In genomic region chr13:114117341-114117874, GRCh38 we compare ENCODE assay signal across 8 cellular contexts. TPM values are rescaled to one million over a fixed set of nuclear protein-coding genes. Genes with fewer than 3 reads are reported as not detected.
DNase-seq lines count a peak whose midpoint lies in the region; ATAC-seq, FAIRE-seq and TF ChIP-seq lines count a peak whose summit lies in the region.
"Not testable (repeated sequence)": the region's sequence is repeated elsewhere in the genome, so short reads cannot be mapped to it uniquely, and the experiment has no call there.

No MANE protein-coding gene starts in this region.

- peaks cover 48 to 83% (median 68%) of the 10 kb centered on the region in 4 donors for H3K4me1 Mint-ChIP-seq in CD4-positive, alpha-beta memory T cell
- H3K4me1 Mint-ChIP-seq in activated T-helper 1 cell treated with anti-CD3 and anti-CD28 coated beads, Interleukin-12 subunit alpha, Interleukin-12 subunit beta, Interleukin-2, Interleukin-4 antibody, amounts not matched to agents 30 ng/mL and 10 ng/mL and 1 ng/mL, durations not matched to agents 14 hours and 24 hours and 36 hours (ENCODE audit: low read depth), result peaks cover 57% of the 10 kb centered on the region
- H3K4me1 Mint-ChIP-seq in immature natural killer cell, result peaks cover 77% of the 10 kb centered on the region in 2 donors
- peaks cover 55 to 78% of the 10 kb centered on the region in 2 donors for H3K4me1 Mint-ChIP-seq in natural killer cell

- peak in 1 of 5 donors; percentile 23 for DNase-seq in CD4-positive, alpha-beta memory T cell
- not testable (repeated sequence) for DNase-seq in RWPE2 (ENCODE audit: low spot score); activated T-helper 1 cell treated with anti-CD3 and anti-CD28 coated beads, Interleukin-12 subunit alpha, Interleukin-12 subunit beta, Interleukin-2, Interleukin-4 antibody, amounts not matched to agents 30 ng/mL and 10 ng/mL and 1 ng/mL, durations not matched to agents 14 hours and 24 hours and 36 hours (ENCODE audit: low spot score); bronchial epithelial cell (ENCODE audit: low read depth); immature natural killer cell; natural killer cell; urothelium cell line (ENCODE audit: low spot score)
- peak; percentile 26 for DNase-seq in sciatic nerve (ENCODE audit: low spot score)

- H3K4me3 Mint-ChIP-seq in CD4-positive, alpha-beta memory T cell, result peak overlapping the region in 4 of 8 donors; percentile 43 to 79 (median 70)
- H3K4me3 Mint-ChIP-seq in activated T-helper 1 cell treated with anti-CD3 and anti-CD28 coated beads, Interleukin-12 subunit alpha, Interleukin-12 subunit beta, Interleukin-2, Interleukin-4 antibody, amounts not matched to agents 30 ng/mL and 10 ng/mL and 1 ng/mL, durations not matched to agents 14 hours and 24 hours and 36 hours; natural killer cell: not testable (repeated sequence)
- H3K4me3 Mint-ChIP-seq in immature natural killer cell, result peak overlapping the region in 2 of 5 donors; percentile 24 to 75

- FAIRE-seq in bronchial epithelial cell (lab: Jason Lieb, UNC), result peak; percentile 77
- peak; percentile 99 for FAIRE-seq in urothelium cell line (lab: Jason Lieb, UNC)

- not testable (repeated sequence) for H3K27me3 ChIP-seq in CD4-positive, alpha-beta memory T cell (ENCODE audit: insufficient read depth, low read length); RWPE2 (ENCODE audit: insufficient read depth, poor library complexity, severe bottlenecking); bronchial epithelial cell (ENCODE audit: control insufficient read depth, insufficient read depth, low read length)

- not testable (repeated sequence) for H3K27ac ChIP-seq in CD4-positive, alpha-beta memory T cell (ENCODE audit: low read depth, low read length)
- H3K27ac ChIP-seq in RWPE2 (ENCODE audit: poor library complexity, severe bottlenecking), result peak overlapping the region; percentile 97

- not testable (repeated sequence) for H3K9me3 ChIP-seq in CD4-positive, alpha-beta memory T cell (ENCODE audit: control insufficient read depth in 1 of 2, low read length in 2 of 2); RWPE2 (ENCODE audit: severe bottlenecking)

- peaks cover 36 to 57% of the 10 kb centered on the region in 2 donors for H3K36me3 Mint-ChIP-seq in CD4-positive, alpha-beta memory T cell
- peaks cover 26% of the 10 kb centered on the region for H3K36me3 Mint-ChIP-seq in activated T-helper 1 cell treated with anti-CD3 and anti-CD28 coated beads, Interleukin-12 subunit alpha, Interleukin-12 subunit beta, Interleukin-2, Interleukin-4 antibody, amounts not matched to agents 30 ng/mL and 10 ng/mL and 1 ng/mL, durations not matched to agents 14 hours and 24 hours and 36 hours (ENCODE audit: low read depth)
- H3K36me3 Mint-ChIP-seq in immature natural killer cell, result peaks cover 14 to 29% (median 18%) of the 10 kb centered on the region in 3 donors
- H3K36me3 Mint-ChIP-seq in natural killer cell, result not testable (repeated sequence)

- H3K27ac Mint-ChIP-seq in CD4-positive, alpha-beta memory T cell, result peak overlapping the region; percentile 14 to 90 (median 48)
- peak overlapping the region; percentile 7 for H3K27ac Mint-ChIP-seq in activated T-helper 1 cell treated with anti-CD3 and anti-CD28 coated beads, Interleukin-12 subunit alpha, Interleukin-12 subunit beta, Interleukin-2, Interleukin-4 antibody, amounts not matched to agents 30 ng/mL and 10 ng/mL and 1 ng/mL, durations not matched to agents 14 hours and 24 hours and 36 hours
- H3K27ac Mint-ChIP-seq in immature natural killer cell (peak overlapping the region; percentile 82 to 94 (median 90)), natural killer cell (peak overlapping the region; percentile 65 to 93)

- POLR2A ChIA-PET in CD4-positive, alpha-beta memory T cell (lab: Charles Lee; ENCODE audit: partially characterized antibody), result interaction anchor here (1.6 to 2.2 kb wide), 3 partner anchors 13 to 45 kb away, joined by 5 to 8 read pairs (median 6); no protein-coding TSS in a partner anchor

- peaks cover 0 to 21% (median 0%) of the 10 kb centered on the region in 8 donors for H3K9me3 Mint-ChIP-seq in CD4-positive, alpha-beta memory T cell
- not testable (repeated sequence) for H3K9me3 Mint-ChIP-seq in activated T-helper 1 cell treated with anti-CD3 and anti-CD28 coated beads, Interleukin-12 subunit alpha, Interleukin-12 subunit beta, Interleukin-2, Interleukin-4 antibody, amounts not matched to agents 30 ng/mL and 10 ng/mL and 1 ng/mL, durations not matched to agents 14 hours and 24 hours and 36 hours; immature natural killer cell; natural killer cell

- H3K4me3 ChIP-seq in CD4-positive, alpha-beta memory T cell (ENCODE audit: low read length in 2 of 2); RWPE2 (ENCODE audit: severe bottlenecking); bronchial epithelial cell (ENCODE audit: low read depth, low read length): not testable (repeated sequence)

- not testable (repeated sequence) for TF ChIP-seq CTCF in RWPE2 (IDR thresholded peaks at IDR 0.05; ENCODE audit: poor library complexity, severe bottlenecking); bronchial epithelial cell (IDR thresholded peaks at IDR 0.05; ENCODE audit: insufficient read depth, low read length, severe bottlenecking); natural killer cell (IDR thresholded peaks at IDR 0.05)

- intact Hi-C loops in CD4-positive, alpha-beta memory T cell (cut with micrococcal nuclease), result loop anchor here (10.0 kb wide), 1 partner anchor 143 kb away; the partner anchor contains the start of gene C13orf46
- intact Hi-C loops in activated T-helper 1 cell treated with anti-CD3 and anti-CD28 coated beads, Interleukin-12 subunit alpha, Interleukin-12 subunit beta, Interleukin-2, Interleukin-4 antibody, amounts not matched to agents 30 ng/mL and 10 ng/mL and 1 ng/mL, durations not matched to agents 14 hours and 24 hours and 36 hours (cut with micrococcal nuclease); natural killer cell (cut with micrococcal nuclease); sciatic nerve (cut with DNase I): not testable (repeated sequence)

- not testable (repeated sequence) for ATAC-seq in RWPE2 (ENCODE audit: low read depth); natural killer cell; sciatic nerve

- H3K36me3 ChIP-seq in CD4-positive, alpha-beta memory T cell (ENCODE audit: insufficient read depth, low read length), result peaks cover 32% of the 10 kb centered on the region
- not testable (repeated sequence) for H3K36me3 ChIP-seq in RWPE2 (ENCODE audit: low read depth); bronchial epithelial cell (ENCODE audit: control insufficient read depth, insufficient read depth, low read length)

- H3K4me1 ChIP-seq in CD4-positive, alpha-beta memory T cell (ENCODE audit: insufficient read depth, low read length), result peaks cover 83% of the 10 kb centered on the region
- peaks cover 23% of the 10 kb centered on the region for H3K4me1 ChIP-seq in RWPE2 (ENCODE audit: insufficient read depth, poor library complexity, severe bottlenecking)

- H3K27me3 Mint-ChIP-seq in CD4-positive, alpha-beta memory T cell; activated T-helper 1 cell treated with anti-CD3 and anti-CD28 coated beads, Interleukin-12 subunit alpha, Interleukin-12 subunit beta, Interleukin-2, Interleukin-4 antibody, amounts not matched to agents 30 ng/mL and 10 ng/mL and 1 ng/mL, durations not matched to agents 14 hours and 24 hours and 36 hours (ENCODE audit: insufficient read depth); natural killer cell (ENCODE audit: low read depth in 2 of 2): not testable (repeated sequence)
- peaks cover 38 to 63% (median 45%) of the 10 kb centered on the region in 3 donors for H3K27me3 Mint-ChIP-seq in immature natural killer cell (ENCODE audit: low read depth in 3 of 3)

- CTCF ChIA-PET in CD4-positive, alpha-beta memory T cell (lab: Charles Lee; ENCODE audit: partially characterized antibody), result not testable (repeated sequence)

RNA-seq across cellular contexts. Expression of gene RASA3, which starts 15.0 kb away (rescaled TPM):
- 100 to 1,000 TPM; 171 to 174 TPM for total RNA-seq in CD4-positive, alpha-beta memory T cell
- polyA plus RNA-seq in CD4-positive, alpha-beta memory T cell, result 100 to 1,000 TPM in 1 of 2 donors, 10 to 100 TPM in 1; 65.5 to 141 TPM
- total RNA-seq in activated T-helper 1 cell treated with anti-CD3 and anti-CD28 coated beads, Interleukin-12 subunit alpha, Interleukin-12 subunit beta, Interleukin-2, Interleukin-4 antibody, amounts not matched to agents 30 ng/mL and 10 ng/mL and 1 ng/mL, durations not matched to agents 14 hours and 24 hours and 36 hours, result 22.9 and 23.5 TPM in 2 replicates
- total RNA-seq in bronchial epithelial cell (1.2 and 2.6 TPM in 2 replicates), natural killer cell (100 to 1,000 TPM; 252 to 277 (median 274) TPM), sciatic nerve (47.6 TPM)
- polyA plus RNA-seq in immature natural killer cell, result 100 to 1,000 TPM in 1 of 3 donors, 10 to 100 TPM in 2; 37.4 to 153 (median 64.8) TPM

Comparison
In these comparisons a context has a peak if more than half of its experiments do, and no peak if none do; other contexts are left out.
1. H3K27ac Mint-ChIP-seq: peak in every context shown above with its lines; median percentile 90 in immature natural killer cell; 79 in natural killer cell; 48 in CD4-positive, alpha-beta memory T cell; 7 in activated T-helper 1 cell treated with anti-CD3 and anti-CD28 coated beads, Interleukin-12 subunit alpha, Interleukin-12 subunit beta, Interleukin-2, Interleukin-4 antibody, amounts not matched to agents 30 ng/mL and 10 ng/mL and 1 ng/mL, durations not matched to agents 14 hours and 24 hours and 36 hours.